26 cellular contexts compared by ENCODE assay signal in genomic region chr16:7423436-7423941, GRCh38.
"Had no signal": no experiment of that assay in that cellular context is flagged by ENCODE, and none has a peak within 500 bp of the region (broad histone marks: within the 10 kb centered on the region; RNA-seq: fewer than 3 reads in every experiment).

No MANE protein-coding gene starts in this region.

- H3K9me3 ChIP-seq: Peyer's patch, SJSA1 had no signal

- H3K4me1 Mint-ChIP-seq: activated B cell treated with CpG ODN at 0.5 μM for 24 hours; activated CD4-positive, alpha-beta T cell treated with anti-CD3 and anti-CD28 coated beads, Interleukin-2, amount 10 ng/mL, durations not matched to agents 24 days and 14 days; activated CD8-positive, alpha-beta memory T cell treated with anti-CD3 and anti-CD28 coated beads, Interleukin-2, amount 10 ng/mL, durations not matched to agents 7 days and 5 days; activated naive CD4-positive, alpha-beta T cell treated with anti-CD3 and anti-CD28 coated beads, Interleukin-2, amount 50 U/mL, for 24 hours; central memory CD8-positive, alpha-beta T cell had no signal

- H3K4me3 ChIP-seq: K562, Peyer's patch, SJSA1 had no signal

- H3K27me3 Mint-ChIP-seq: activated B cell treated with CpG ODN at 0.5 μM for 24 hours; activated CD4-positive, alpha-beta T cell treated with anti-CD3 and anti-CD28 coated beads, Interleukin-2, amount 10 ng/mL, durations not matched to agents 24 days and 14 days; activated CD8-positive, alpha-beta memory T cell treated with anti-CD3 and anti-CD28 coated beads, Interleukin-2, amount 10 ng/mL, durations not matched to agents 7 days and 5 days; activated naive CD4-positive, alpha-beta T cell treated with anti-CD3 and anti-CD28 coated beads, Interleukin-2, amount 50 U/mL, for 24 hours; activated T-cell treated with anti-CD3 and anti-CD28 coated beads, Interleukin-2, amount 50 U/mL, for 24 hours; central memory CD8-positive, alpha-beta T cell had no signal

- H3K4me1 ChIP-seq: Peyer's patch, SJSA1 had no signal

- H3K27me3 ChIP-seq: Peyer's patch, SJSA1 had no signal

- H3K36me3 Mint-ChIP-seq: activated CD8-positive, alpha-beta memory T cell treated with anti-CD3 and anti-CD28 coated beads, Interleukin-2, amount 10 ng/mL, durations not matched to agents 7 days and 5 days; activated naive CD4-positive, alpha-beta T cell treated with anti-CD3 and anti-CD28 coated beads, Interleukin-2, amount 50 U/mL, for 24 hours had no signal

- ATAC-seq: activated CD8-positive, alpha-beta memory T cell treated with anti-CD3 and anti-CD28 coated beads, Interleukin-2, amount 10 ng/mL, durations not matched to agents 7 days and 5 days; K562; SK-N-SH treated with all-trans-retinoic acid at 6 μM for 48 hours had no signal

- H3K27ac Mint-ChIP-seq: activated B cell treated with CpG ODN at 0.5 μM for 24 hours; activated CD4-positive, alpha-beta T cell treated with anti-CD3 and anti-CD28 coated beads, Interleukin-2, amount 10 ng/mL, durations not matched to agents 24 days and 14 days; activated CD8-positive, alpha-beta memory T cell treated with anti-CD3 and anti-CD28 coated beads, Interleukin-2, amount 10 ng/mL, durations not matched to agents 7 days and 5 days; activated naive CD4-positive, alpha-beta T cell treated with anti-CD3 and anti-CD28 coated beads, Interleukin-2, amount 50 U/mL, for 24 hours; activated T-cell treated with anti-CD3 and anti-CD28 coated beads, Interleukin-2, amount 50 U/mL, for 24 hours; activated T-helper 1 cell treated with anti-CD3 and anti-CD28 coated beads, Interleukin-12 subunit alpha, Interleukin-12 subunit beta, Interleukin-2, Interleukin-4 antibody, amounts not matched to agents 30 ng/mL and 10 ng/mL and 1 ng/mL, durations not matched to agents 14 hours and 24 hours and 36 hours; T-helper 1 cell treated with Interleukin-12 subunit alpha and Interleukin-12 subunit beta and Interleukin-4 antibody, amounts not matched to agents 30 μg/mL and 1 μg/mL, for 36 hours had no signal

- H3K27ac ChIP-seq: Peyer's patch, SJSA1 had no signal

- DNase-seq: activated B cell treated with CpG ODN at 0.5 μM for 24 hours; activated CD4-positive, alpha-beta T cell treated with anti-CD3 and anti-CD28 coated beads for 1 hour; activated CD4-positive, alpha-beta T cell treated with anti-CD3 and anti-CD28 coated beads, Interleukin-2, amount 10 ng/mL, durations not matched to agents 24 days and 14 days; activated CD4-positive, alpha-beta T cell treated with anti-CD3 and anti-CD28 coated beads, Interleukin-2, amount 50 U/mL, for 48 hours; activated CD8-positive, alpha-beta memory T cell treated with anti-CD3 and anti-CD28 coated beads, Interleukin-2, amount 10 ng/mL, durations not matched to agents 7 days and 5 days; activated effector memory CD4-positive, alpha-beta T cell treated with Interleukin-2 at 50 U/mL for 16 hours; activated naive CD4-positive, alpha-beta T cell; activated T-cell treated with anti-CD3 and anti-CD28 coated beads, Interleukin-2, amount 50 U/mL, for 24 hours; aorta; Kasumi-1; NCI-H1092; NCI-H1417; NCI-H2029 treated with DMSO at 0.1 percent for 48 hours; NCI-H510A treated with DMSO at 0.1 percent for 48 hours; NCI-H774; OCI-M1; Peyer's patch; SHP77; SW 1271 had no signal

- H3K36me3 ChIP-seq: Peyer's patch, SJSA1 had no signal

- H3K4me3 Mint-ChIP-seq: activated B cell treated with CpG ODN at 0.5 μM for 24 hours; activated CD4-positive, alpha-beta T cell treated with anti-CD3 and anti-CD28 coated beads, Interleukin-2, amount 10 ng/mL, durations not matched to agents 24 days and 14 days; activated CD8-positive, alpha-beta memory T cell treated with anti-CD3 and anti-CD28 coated beads, Interleukin-2, amount 10 ng/mL, durations not matched to agents 7 days and 5 days; activated naive CD4-positive, alpha-beta T cell treated with anti-CD3 and anti-CD28 coated beads, Interleukin-2, amount 50 U/mL, for 24 hours; activated T-cell treated with anti-CD3 and anti-CD28 coated beads, Interleukin-2, amount 50 U/mL, for 24 hours; activated T-helper 1 cell treated with anti-CD3 and anti-CD28 coated beads, Interleukin-12 subunit alpha, Interleukin-12 subunit beta, Interleukin-2, Interleukin-4 antibody, amounts not matched to agents 30 ng/mL and 10 ng/mL and 1 ng/mL, durations not matched to agents 14 hours and 24 hours and 36 hours; central memory CD8-positive, alpha-beta T cell; T-helper 1 cell treated with Interleukin-12 subunit alpha and Interleukin-12 subunit beta and Interleukin-4 antibody, amounts not matched to agents 30 μg/mL and 1 μg/mL, for 36 hours had no signal
